In the genomic region with DNA sequence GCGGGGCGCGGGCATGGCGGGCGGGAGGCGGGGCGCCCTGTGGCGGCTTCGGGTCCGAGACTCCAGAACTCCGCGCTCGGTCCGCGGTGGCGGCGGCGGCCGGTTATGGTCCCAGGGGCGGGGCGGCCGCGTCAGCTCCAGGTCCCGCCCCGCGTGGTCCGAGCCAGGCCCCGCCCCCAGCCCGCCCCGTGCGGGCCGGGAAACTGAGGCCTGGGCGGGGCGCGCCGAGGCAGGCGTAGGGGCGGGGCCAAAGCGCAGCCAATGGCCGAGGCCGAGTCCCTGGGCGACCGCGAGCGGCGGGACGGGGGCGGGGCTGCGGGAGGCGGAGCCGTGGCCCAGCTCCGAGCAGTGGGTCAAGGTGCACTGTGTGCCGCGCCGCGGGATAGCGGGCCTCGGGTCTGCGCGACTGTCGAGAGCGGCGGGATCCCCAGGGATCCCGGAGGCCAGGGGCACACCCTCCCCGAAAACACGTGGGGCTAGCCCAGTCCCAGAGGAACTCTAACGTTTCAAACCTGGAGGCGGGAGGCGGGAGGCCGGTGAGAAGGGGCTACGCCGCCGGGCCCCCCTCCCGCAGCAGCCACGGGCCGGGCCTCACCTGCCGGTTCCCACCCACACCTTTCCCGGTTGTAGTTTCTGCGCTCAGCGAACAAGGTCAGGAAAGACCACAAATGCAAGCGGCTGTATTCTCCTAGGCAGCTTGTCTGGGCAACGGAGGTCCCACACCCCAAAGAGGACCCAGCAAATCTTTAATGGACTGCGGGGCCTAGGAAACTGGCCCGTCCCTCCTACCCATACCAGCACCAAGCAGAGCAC, we compare ENCODE assay signal across 1 cellular context.
TF ChIP-seq lines count a peak whose summit lies in the region.

Gene SLC25A1, minus strand, starts transcription at position 78 of the 813 bp plus-strand sequence. Its CDS starts 63 bp downstream, at position 15.

TF ChIP-seq in HepG2, 621 proteins besides CTCF, POLR2A, EP300 and RAD21 (continued from another document and continues in another):
- TF ChIP-seq ZNF276 (CRISPR knock-in tag; IDR thresholded peaks at IDR 0.05; ENCODE audit: low read depth) (no peak), CBX5 (CRISPR knock-in tag; IDR thresholded peaks at IDR 0.05; ENCODE audit: borderline replicate concordance) (no peak), KDM5A (IDR thresholded peaks at IDR 0.05; ENCODE audit: borderline replicate concordance, low read length) (0 out of 2 replicates have a peak, but pooled peaks have one; percentile 30), ZNF264 (CRISPR knock-in tag; IDR thresholded peaks at IDR 0.05) (no peak), BCL6 (CRISPR knock-in tag; IDR thresholded peaks at IDR 0.05) (peak; percentile 39), MXI1 (IDR thresholded peaks at IDR 0.05; ENCODE audit: borderline replicate concordance, low read depth, low read length) (peak; percentile 63; the same call in 1 of the 3 replicates), ZNF235 (CRISPR knock-in tag; IDR thresholded peaks at IDR 0.05; ENCODE audit: borderline replicate concordance) (peak; percentile 48; the same call in 1 of the 2 replicates), ZNF547 (CRISPR knock-in tag; IDR thresholded peaks at IDR 0.05) (peak; percentile 74; the same call in 1 of the 2 replicates), ZNF530 (CRISPR knock-in tag; IDR thresholded peaks at IDR 0.05; ENCODE audit: low read depth) (no peak), POLR2AphosphoS2 (IDR thresholded peaks at IDR 0.05; ENCODE audit: low read depth, low read length) (no peak), FLYWCH1 (CRISPR knock-in tag; IDR thresholded peaks at IDR 0.05) (0 out of 2 replicates have a peak, but pooled peaks have one; percentile 49), THAP7 (CRISPR knock-in tag; IDR thresholded peaks at IDR 0.05) (no peak; the same call in 1 of the 2 replicates), ZNF652 (CRISPR knock-in tag; IDR thresholded peaks at IDR 0.05; ENCODE audit: borderline replicate concordance, low read depth) (no peak), PITX1 (CRISPR knock-in tag; IDR thresholded peaks at IDR 0.05) (peak; percentile 30; the same call in 1 of the 2 replicates), MEF2D (CRISPR knock-in tag; IDR thresholded peaks at IDR 0.05) (0 out of 2 replicates have a peak, but pooled peaks have one; percentile 51), ISL2 (CRISPR knock-in tag; IDR thresholded peaks at IDR 0.05) (peak; percentile 61; the same call in 1 of the 2 replicates), ZNF564 (CRISPR knock-in tag; IDR thresholded peaks at IDR 0.05) (0 out of 2 replicates have a peak, but pooled peaks have one; percentile 45), FOXK2 (IDR thresholded peaks at IDR 0.05) (no peak), DMAP1 (CRISPR knock-in tag; IDR thresholded peaks at IDR 0.05) (peak; percentile 80), MED13 (CRISPR knock-in tag; IDR thresholded peaks at IDR 0.05) (peak; percentile 68; the same call in 1 of the 2 replicates), ZC3H13 (CRISPR knock-in tag; IDR thresholded peaks at IDR 0.05) (peak; percentile 46), POLR2G (IDR thresholded peaks at IDR 0.05; ENCODE audit: low read depth, low read length) (peak; percentile 95), ZNF460 (CRISPR knock-in tag; IDR thresholded peaks at IDR 0.05; ENCODE audit: borderline replicate concordance) (no peak), SRSF1 (optimal IDR thresholded peaks at IDR 0.05; ENCODE audit: low read depth, low read length) (peak; percentile 49), TBX2 (CRISPR knock-in tag; IDR thresholded peaks at IDR 0.05; ENCODE audit: borderline replicate concordance) (peak; percentile 36; the same call in 1 of the 2 replicates), FOXM1 (CRISPR knock-in tag; IDR thresholded peaks at IDR 0.05) (no peak)
- TF ChIP-seq, protein P1, sequence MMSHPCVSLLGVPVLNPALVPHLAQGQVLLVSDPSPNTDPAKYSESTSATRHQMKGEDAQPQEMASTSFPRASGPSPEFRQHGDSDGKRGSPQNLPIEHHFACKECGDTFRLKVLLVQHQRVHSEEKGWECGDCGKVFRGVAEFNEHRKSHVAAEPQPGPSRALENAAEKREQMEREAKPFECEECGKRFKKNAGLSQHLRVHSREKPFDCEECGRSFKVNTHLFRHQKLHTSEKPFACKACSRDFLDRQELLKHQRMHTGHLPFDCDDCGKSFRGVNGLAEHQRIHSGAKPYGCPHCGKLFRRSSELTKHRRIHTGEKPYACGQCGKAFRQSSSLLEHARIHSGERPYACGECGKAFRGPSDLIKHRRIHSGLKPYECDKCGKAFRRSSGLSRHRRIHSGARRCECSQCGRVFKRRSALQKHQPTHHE (CRISPR knock-in tag; IDR thresholded peaks at IDR 0.05; ENCODE audit: borderline replicate concordance): peak; percentile 56; the same call in 1 of the 2 replicates
- TF ChIP-seq, protein P2, sequence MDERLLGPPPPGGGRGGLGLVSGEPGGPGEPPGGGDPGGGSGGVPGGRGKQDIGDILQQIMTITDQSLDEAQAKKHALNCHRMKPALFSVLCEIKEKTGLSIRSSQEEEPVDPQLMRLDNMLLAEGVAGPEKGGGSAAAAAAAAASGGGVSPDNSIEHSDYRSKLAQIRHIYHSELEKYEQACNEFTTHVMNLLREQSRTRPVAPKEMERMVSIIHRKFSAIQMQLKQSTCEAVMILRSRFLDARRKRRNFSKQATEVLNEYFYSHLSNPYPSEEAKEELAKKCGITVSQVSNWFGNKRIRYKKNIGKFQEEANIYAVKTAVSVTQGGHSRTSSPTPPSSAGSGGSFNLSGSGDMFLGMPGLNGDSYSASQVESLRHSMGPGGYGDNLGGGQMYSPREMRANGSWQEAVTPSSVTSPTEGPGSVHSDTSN (CRISPR knock-in tag; IDR thresholded peaks at IDR 0.05): no peak
- TF ChIP-seq, protein P3, sequence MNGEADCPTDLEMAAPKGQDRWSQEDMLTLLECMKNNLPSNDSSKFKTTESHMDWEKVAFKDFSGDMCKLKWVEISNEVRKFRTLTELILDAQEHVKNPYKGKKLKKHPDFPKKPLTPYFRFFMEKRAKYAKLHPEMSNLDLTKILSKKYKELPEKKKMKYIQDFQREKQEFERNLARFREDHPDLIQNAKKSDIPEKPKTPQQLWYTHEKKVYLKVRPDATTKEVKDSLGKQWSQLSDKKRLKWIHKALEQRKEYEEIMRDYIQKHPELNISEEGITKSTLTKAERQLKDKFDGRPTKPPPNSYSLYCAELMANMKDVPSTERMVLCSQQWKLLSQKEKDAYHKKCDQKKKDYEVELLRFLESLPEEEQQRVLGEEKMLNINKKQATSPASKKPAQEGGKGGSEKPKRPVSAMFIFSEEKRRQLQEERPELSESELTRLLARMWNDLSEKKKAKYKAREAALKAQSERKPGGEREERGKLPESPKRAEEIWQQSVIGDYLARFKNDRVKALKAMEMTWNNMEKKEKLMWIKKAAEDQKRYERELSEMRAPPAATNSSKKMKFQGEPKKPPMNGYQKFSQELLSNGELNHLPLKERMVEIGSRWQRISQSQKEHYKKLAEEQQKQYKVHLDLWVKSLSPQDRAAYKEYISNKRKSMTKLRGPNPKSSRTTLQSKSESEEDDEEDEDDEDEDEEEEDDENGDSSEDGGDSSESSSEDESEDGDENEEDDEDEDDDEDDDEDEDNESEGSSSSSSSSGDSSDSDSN (CRISPR knock-in tag; IDR thresholded peaks at IDR 0.05): peak; percentile 67; the same call in 1 of the 2 replicates
- TF ChIP-seq, protein P4, sequence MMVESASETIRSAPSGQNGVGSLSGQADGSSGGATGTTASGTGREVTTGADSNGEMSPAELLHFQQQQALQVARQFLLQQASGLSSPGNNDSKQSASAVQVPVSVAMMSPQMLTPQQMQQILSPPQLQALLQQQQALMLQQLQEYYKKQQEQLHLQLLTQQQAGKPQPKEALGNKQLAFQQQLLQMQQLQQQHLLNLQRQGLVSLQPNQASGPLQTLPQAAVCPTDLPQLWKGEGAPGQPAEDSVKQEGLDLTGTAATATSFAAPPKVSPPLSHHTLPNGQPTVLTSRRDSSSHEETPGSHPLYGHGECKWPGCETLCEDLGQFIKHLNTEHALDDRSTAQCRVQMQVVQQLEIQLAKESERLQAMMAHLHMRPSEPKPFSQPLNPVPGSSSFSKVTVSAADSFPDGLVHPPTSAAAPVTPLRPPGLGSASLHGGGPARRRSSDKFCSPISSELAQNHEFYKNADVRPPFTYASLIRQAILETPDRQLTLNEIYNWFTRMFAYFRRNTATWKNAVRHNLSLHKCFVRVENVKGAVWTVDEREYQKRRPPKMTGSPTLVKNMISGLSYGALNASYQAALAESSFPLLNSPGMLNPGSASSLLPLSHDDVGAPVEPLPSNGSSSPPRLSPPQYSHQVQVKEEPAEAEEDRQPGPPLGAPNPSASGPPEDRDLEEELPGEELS (CRISPR knock-in tag; IDR thresholded peaks at IDR 0.05): no peak
- TF ChIP-seq, protein P5, sequence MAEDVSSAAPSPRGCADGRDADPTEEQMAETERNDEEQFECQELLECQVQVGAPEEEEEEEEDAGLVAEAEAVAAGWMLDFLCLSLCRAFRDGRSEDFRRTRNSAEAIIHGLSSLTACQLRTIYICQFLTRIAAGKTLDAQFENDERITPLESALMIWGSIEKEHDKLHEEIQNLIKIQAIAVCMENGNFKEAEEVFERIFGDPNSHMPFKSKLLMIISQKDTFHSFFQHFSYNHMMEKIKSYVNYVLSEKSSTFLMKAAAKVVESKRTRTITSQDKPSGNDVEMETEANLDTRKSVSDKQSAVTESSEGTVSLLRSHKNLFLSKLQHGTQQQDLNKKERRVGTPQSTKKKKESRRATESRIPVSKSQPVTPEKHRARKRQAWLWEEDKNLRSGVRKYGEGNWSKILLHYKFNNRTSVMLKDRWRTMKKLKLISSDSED (CRISPR knock-in tag; IDR thresholded peaks at IDR 0.05): no peak
- TF ChIP-seq, protein P6, sequence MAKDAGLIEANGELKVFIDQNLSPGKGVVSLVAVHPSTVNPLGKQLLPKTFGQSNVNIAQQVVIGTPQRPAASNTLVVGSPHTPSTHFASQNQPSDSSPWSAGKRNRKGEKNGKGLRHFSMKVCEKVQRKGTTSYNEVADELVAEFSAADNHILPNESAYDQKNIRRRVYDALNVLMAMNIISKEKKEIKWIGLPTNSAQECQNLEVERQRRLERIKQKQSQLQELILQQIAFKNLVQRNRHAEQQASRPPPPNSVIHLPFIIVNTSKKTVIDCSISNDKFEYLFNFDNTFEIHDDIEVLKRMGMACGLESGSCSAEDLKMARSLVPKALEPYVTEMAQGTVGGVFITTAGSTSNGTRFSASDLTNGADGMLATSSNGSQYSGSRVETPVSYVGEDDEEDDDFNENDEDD (CRISPR knock-in tag; IDR thresholded peaks at IDR 0.05; ENCODE audit: borderline replicate concordance): peak; percentile 32; the same call in 1 of the 2 replicates
- TF ChIP-seq, protein P7, sequence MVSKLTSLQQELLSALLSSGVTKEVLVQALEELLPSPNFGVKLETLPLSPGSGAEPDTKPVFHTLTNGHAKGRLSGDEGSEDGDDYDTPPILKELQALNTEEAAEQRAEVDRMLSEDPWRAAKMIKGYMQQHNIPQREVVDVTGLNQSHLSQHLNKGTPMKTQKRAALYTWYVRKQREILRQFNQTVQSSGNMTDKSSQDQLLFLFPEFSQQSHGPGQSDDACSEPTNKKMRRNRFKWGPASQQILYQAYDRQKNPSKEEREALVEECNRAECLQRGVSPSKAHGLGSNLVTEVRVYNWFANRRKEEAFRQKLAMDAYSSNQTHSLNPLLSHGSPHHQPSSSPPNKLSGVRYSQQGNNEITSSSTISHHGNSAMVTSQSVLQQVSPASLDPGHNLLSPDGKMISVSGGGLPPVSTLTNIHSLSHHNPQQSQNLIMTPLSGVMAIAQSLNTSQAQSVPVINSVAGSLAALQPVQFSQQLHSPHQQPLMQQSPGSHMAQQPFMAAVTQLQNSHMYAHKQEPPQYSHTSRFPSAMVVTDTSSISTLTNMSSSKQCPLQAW (CRISPR knock-in tag; IDR thresholded peaks at IDR 0.05): peak; percentile 65; the same call in 1 of the 2 replicates
- TF ChIP-seq, protein P8, sequence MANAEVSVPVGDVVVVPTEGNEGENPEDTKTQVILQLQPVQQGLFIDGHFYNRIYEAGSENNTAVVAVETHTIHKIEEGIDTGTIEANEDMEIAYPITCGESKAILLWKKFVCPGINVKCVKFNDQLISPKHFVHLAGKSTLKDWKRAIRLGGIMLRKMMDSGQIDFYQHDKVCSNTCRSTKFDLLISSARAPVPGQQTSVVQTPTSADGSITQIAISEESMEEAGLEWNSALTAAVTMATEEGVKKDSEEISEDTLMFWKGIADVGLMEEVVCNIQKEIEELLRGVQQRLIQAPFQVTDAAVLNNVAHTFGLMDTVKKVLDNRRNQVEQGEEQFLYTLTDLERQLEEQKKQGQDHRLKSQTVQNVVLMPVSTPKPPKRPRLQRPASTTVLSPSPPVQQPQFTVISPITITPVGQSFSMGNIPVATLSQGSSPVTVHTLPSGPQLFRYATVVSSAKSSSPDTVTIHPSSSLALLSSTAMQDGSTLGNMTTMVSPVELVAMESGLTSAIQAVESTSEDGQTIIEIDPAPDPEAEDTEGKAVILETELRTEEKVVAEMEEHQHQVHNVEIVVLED (CRISPR knock-in tag; IDR thresholded peaks at IDR 0.05; ENCODE audit: borderline replicate concordance): peak; percentile 10; the same call in 1 of the 2 replicates
- TF ChIP-seq, protein P9, sequence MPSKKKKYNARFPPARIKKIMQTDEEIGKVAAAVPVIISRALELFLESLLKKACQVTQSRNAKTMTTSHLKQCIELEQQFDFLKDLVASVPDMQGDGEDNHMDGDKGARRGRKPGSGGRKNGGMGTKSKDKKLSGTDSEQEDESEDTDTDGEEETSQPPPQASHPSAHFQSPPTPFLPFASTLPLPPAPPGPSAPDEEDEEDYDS (CRISPR knock-in tag; IDR thresholded peaks at IDR 0.05): peak; percentile 72; the same call in 1 of the 2 replicates
- TF ChIP-seq, protein P10, sequence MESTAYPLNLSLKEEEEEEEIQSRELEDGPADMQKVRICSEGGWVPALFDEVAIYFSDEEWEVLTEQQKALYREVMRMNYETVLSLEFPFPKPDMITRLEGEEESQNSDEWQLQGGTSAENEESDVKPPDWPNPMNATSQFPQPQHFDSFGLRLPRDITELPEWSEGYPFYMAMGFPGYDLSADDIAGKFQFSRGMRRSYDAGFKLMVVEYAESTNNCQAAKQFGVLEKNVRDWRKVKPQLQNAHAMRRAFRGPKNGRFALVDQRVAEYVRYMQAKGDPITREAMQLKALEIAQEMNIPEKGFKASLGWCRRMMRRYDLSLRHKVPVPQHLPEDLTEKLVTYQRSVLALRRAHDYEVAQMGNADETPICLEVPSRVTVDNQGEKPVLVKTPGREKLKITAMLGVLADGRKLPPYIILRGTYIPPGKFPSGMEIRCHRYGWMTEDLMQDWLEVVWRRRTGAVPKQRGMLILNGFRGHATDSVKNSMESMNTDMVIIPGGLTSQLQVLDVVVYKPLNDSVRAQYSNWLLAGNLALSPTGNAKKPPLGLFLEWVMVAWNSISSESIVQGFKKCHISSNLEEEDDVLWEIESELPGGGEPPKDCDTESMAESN (CRISPR knock-in tag; conservative IDR thresholded peaks at IDR 0.05): 0 out of 2 replicates have a peak, but pooled peaks have one; percentile 7
